13 cellular contexts compared by ENCODE assay signal in genomic region chr6:38261626-38262025, GRCh38.
DNase-seq lines count a peak whose midpoint lies in the region; ATAC-seq and TF ChIP-seq lines count a peak whose summit lies in the region.
"Had no signal": no experiment of that assay in that cellular context is flagged by ENCODE, and none has a peak within 500 bp of the region (broad histone marks: within the 10 kb centered on the region; RNA-seq: fewer than 3 reads in every experiment).

No MANE protein-coding gene starts in this region.

- H3K9me3 ChIP-seq in HUES64 (ENCODE audit: insufficient read depth, low read depth, low read length) (no peaks in the 10 kb centered on the region), left ventricle myocardium inferior (replicated peaks) (no peaks in the 10 kb centered on the region), skeletal muscle tissue (ENCODE audit: control insufficient read depth in 3 of 3, low read length in 3 of 3) (no peaks in the 10 kb centered on the region), transverse colon (no peaks in the 10 kb centered on the region)
- H3K9me3 ChIP-seq: Caco-2 had no signal

- H3K27ac ChIP-seq in HUES64 (ENCODE audit: low read depth, low read length) (peak overlapping the region; percentile 89), left ventricle myocardium inferior (replicated peaks) (peak overlapping the region; percentile 71), skeletal muscle tissue (ENCODE audit: low read depth, low read length) (peak overlapping the region; percentile 38), transverse colon (peak overlapping the region in 1 of 4 donors; percentile 31)

- no peak overlapping the region for H3K4me3 ChIP-seq in HUES64 (ENCODE audit: low read length)
- peak overlapping the region; percentile 12 for H3K4me3 ChIP-seq in left ventricle myocardium inferior
- H3K4me3 ChIP-seq in skeletal muscle tissue (ENCODE audit: low read length in 3 of 3) = peak overlapping the region in 1 of 3 donors; percentile 30
- H3K4me3 ChIP-seq in transverse colon = no peak overlapping the region

- no peak for TF ChIP-seq EP300 in transverse colon (IDR thresholded peaks at IDR 0.05; ENCODE audit: low read depth)

- peak overlapping the region; percentile 61; the same call in 1 of the 2 replicates for H3K9ac ChIP-seq in HUES64 (ENCODE audit: low read depth, low read length)
- H3K9ac ChIP-seq in skeletal muscle tissue (ENCODE audit: low read depth in 1 of 3, low read length in 3 of 3) = peak overlapping the region in 1 of 3 donors; percentile 18

- H3K36me3 ChIP-seq in HUES64 (ENCODE audit: insufficient read depth, low read length) (no peaks in the 10 kb centered on the region), left ventricle myocardium inferior (peaks cover under 1% of the 10 kb centered on the region), skeletal muscle tissue (ENCODE audit: control insufficient read depth in 3 of 3, insufficient read depth in 3 of 3, low read length in 3 of 3) (no peaks in the 10 kb centered on the region), transverse colon (no peaks in the 10 kb centered on the region)

- ATAC-seq in WTC11 (no peak), HG02870 (IDR thresholded peaks at IDR 0.05; ENCODE audit: unreplicated experiment) (no peak)
- ATAC-seq: activated CD8-positive, alpha-beta memory T cell treated with anti-CD3 and anti-CD28 coated beads, Interleukin-2, amount 10 ng/mL, durations not matched to agents 7 days and 5 days; activated naive CD8-positive, alpha-beta T cell treated with anti-CD3 and anti-CD28 coated beads, Interleukin-2, amount 50 U/mL, for 24 hours; natural killer cell treated with Interleukin-12 subunit alpha and Interleukin-12 subunit beta and Interleukin-15 and Interleukin-18, amount 100 ng/mL, for 72 hours had no signal

- no peak overlapping the region for H3K4me3 Mint-ChIP-seq in WTC11
- H3K4me3 Mint-ChIP-seq: activated CD8-positive, alpha-beta memory T cell treated with anti-CD3 and anti-CD28 coated beads, Interleukin-2, amount 10 ng/mL, durations not matched to agents 7 days and 5 days; activated naive CD8-positive, alpha-beta T cell treated with anti-CD3 and anti-CD28 coated beads, Interleukin-2, amount 50 U/mL, for 24 hours; natural killer cell treated with Interleukin-12 subunit alpha and Interleukin-12 subunit beta and Interleukin-15 and Interleukin-18, amount 100 ng/mL, for 72 hours had no signal

- 72% methylated on average over 3 of the region's 3 CpGs for WGBS in HUES64
- WGBS in transverse colon (ENCODE audit: low coverage in 1 of 2), 2 donors = 82 to 90% methylated on average over 2 to 3 of the region's 3 CpGs

- peak overlapping the region; percentile 90 for H3K27ac Mint-ChIP-seq in WTC11
- H3K27ac Mint-ChIP-seq: activated CD8-positive, alpha-beta memory T cell treated with anti-CD3 and anti-CD28 coated beads, Interleukin-2, amount 10 ng/mL, durations not matched to agents 7 days and 5 days; natural killer cell treated with Interleukin-12 subunit alpha and Interleukin-12 subunit beta and Interleukin-15 and Interleukin-18, amount 100 ng/mL, for 72 hours had no signal

- TF ChIP-seq POLR2A in transverse colon (IDR thresholded peaks at IDR 0.05) = no peak

- intact Hi-C loops in left ventricle myocardium inferior (cut with micrococcal nuclease) (no loop called here), transverse colon (cut with DNase I; ENCODE audit: low total_unique reads) (no loop called here)

- H3K4me1 Mint-ChIP-seq in WTC11 = peaks cover 31% of the 10 kb centered on the region
- H3K4me1 Mint-ChIP-seq: activated CD8-positive, alpha-beta memory T cell treated with anti-CD3 and anti-CD28 coated beads, Interleukin-2, amount 10 ng/mL, durations not matched to agents 7 days and 5 days had no signal

- DNase-seq in WTC11 (ENCODE audit: low spot score) = no peak
- DNase-seq in left ventricle myocardium inferior = no peak
- no peak for DNase-seq in transverse colon
- no peak for DNase-seq in activated CD4-positive, alpha-beta T cell treated with anti-CD3 and anti-CD28 coated beads, Interleukin-2, amount 50 U/mL, for 48 hours
- DNase-seq: activated CD8-positive, alpha-beta memory T cell treated with anti-CD3 and anti-CD28 coated beads, Interleukin-2, amount 10 ng/mL, durations not matched to agents 7 days and 5 days; activated naive CD8-positive, alpha-beta T cell treated with anti-CD3 and anti-CD28 coated beads, Interleukin-2, amount 50 U/mL, for 24 hours; NCI-H146; stimulated activated CD4-positive, alpha-beta T cell treated with anti-CD3 and anti-CD28 coated beads, Interleukin-15, amount 100 ng/mL, for 24 hours had no signal

- H3K4me1 ChIP-seq in HUES64 (ENCODE audit: insufficient read depth, low read length) (peaks cover 44% of the 10 kb centered on the region), left ventricle myocardium inferior (peaks cover 26% of the 10 kb centered on the region), skeletal muscle tissue (ENCODE audit: control insufficient read depth in 3 of 3, insufficient read depth in 3 of 3, low read length in 3 of 3) (peaks cover 11 to 18% (median 12%) of the 10 kb centered on the region in 3 donors), transverse colon (peaks cover 0 to 9% (median 3%) of the 10 kb centered on the region in 4 donors)

- CTCF ChIA-PET in WTC11 (lab: Charles Lee) = interaction anchor here (1.3 kb wide), 1 partner anchor 11 kb away, joined by 3 read pairs; no protein-coding TSS in a partner anchor

- no peaks in the 10 kb centered on the region for H3K27me3 Mint-ChIP-seq in WTC11 (ENCODE audit: low read depth)
- H3K27me3 Mint-ChIP-seq: activated CD8-positive, alpha-beta memory T cell treated with anti-CD3 and anti-CD28 coated beads, Interleukin-2, amount 10 ng/mL, durations not matched to agents 7 days and 5 days; activated naive CD8-positive, alpha-beta T cell treated with anti-CD3 and anti-CD28 coated beads, Interleukin-2, amount 50 U/mL, for 24 hours; natural killer cell treated with Interleukin-12 subunit alpha and Interleukin-12 subunit beta and Interleukin-15 and Interleukin-18, amount 100 ng/mL, for 72 hours had no signal

- POLR2A ChIA-PET in WTC11 (lab: Charles Lee) = no interaction called here

- in situ Hi-C loops in transverse colon (cut with MboI; ENCODE audit: low pct_ligation_motif_present in 1 of 4, low pct_unique_long_range_greater_than_20kb in 1 of 4, low sequenced_read_pairs in 3 of 4) = no loop called here

- H3K27me3 ChIP-seq in HUES64 (ENCODE audit: insufficient read depth, low read length) (no peaks in the 10 kb centered on the region), left ventricle myocardium inferior (ENCODE audit: low read depth) (no peaks in the 10 kb centered on the region), skeletal muscle tissue (ENCODE audit: control insufficient read depth in 3 of 3, insufficient read depth in 3 of 3, low read length in 3 of 3) (no peaks in the 10 kb centered on the region), transverse colon (no peaks in the 10 kb centered on the region)

- H3K36me3 Mint-ChIP-seq in WTC11 = no peaks in the 10 kb centered on the region
- H3K36me3 Mint-ChIP-seq: natural killer cell treated with Interleukin-12 subunit alpha and Interleukin-12 subunit beta and Interleukin-15 and Interleukin-18, amount 100 ng/mL, for 72 hours had no signal

- no peaks in the 10 kb centered on the region for H3K9me3 Mint-ChIP-seq in WTC11
- H3K9me3 Mint-ChIP-seq: activated naive CD8-positive, alpha-beta T cell treated with anti-CD3 and anti-CD28 coated beads, Interleukin-2, amount 50 U/mL, for 24 hours; natural killer cell treated with Interleukin-12 subunit alpha and Interleukin-12 subunit beta and Interleukin-15 and Interleukin-18, amount 100 ng/mL, for 72 hours had no signal

- no peak for TF ChIP-seq CTCF in WTC11 (IDR thresholded peaks at IDR 0.05)
- TF ChIP-seq CTCF in left ventricle myocardium inferior (IDR thresholded peaks at IDR 0.05; ENCODE audit: borderline replicate concordance) = no peak
- TF ChIP-seq CTCF in transverse colon (IDR thresholded peaks at IDR 0.05) = no peak

TF ChIP-seq in WTC11, 78 proteins besides CTCF, POLR2A, EP300 and RAD21 (continues in another document):
- TF ChIP-seq FOXJ3 (CRISPR knock-in tag; IDR thresholded peaks at IDR 0.05; ENCODE audit: borderline replicate concordance) = no peak
- TF ChIP-seq, protein P1, sequence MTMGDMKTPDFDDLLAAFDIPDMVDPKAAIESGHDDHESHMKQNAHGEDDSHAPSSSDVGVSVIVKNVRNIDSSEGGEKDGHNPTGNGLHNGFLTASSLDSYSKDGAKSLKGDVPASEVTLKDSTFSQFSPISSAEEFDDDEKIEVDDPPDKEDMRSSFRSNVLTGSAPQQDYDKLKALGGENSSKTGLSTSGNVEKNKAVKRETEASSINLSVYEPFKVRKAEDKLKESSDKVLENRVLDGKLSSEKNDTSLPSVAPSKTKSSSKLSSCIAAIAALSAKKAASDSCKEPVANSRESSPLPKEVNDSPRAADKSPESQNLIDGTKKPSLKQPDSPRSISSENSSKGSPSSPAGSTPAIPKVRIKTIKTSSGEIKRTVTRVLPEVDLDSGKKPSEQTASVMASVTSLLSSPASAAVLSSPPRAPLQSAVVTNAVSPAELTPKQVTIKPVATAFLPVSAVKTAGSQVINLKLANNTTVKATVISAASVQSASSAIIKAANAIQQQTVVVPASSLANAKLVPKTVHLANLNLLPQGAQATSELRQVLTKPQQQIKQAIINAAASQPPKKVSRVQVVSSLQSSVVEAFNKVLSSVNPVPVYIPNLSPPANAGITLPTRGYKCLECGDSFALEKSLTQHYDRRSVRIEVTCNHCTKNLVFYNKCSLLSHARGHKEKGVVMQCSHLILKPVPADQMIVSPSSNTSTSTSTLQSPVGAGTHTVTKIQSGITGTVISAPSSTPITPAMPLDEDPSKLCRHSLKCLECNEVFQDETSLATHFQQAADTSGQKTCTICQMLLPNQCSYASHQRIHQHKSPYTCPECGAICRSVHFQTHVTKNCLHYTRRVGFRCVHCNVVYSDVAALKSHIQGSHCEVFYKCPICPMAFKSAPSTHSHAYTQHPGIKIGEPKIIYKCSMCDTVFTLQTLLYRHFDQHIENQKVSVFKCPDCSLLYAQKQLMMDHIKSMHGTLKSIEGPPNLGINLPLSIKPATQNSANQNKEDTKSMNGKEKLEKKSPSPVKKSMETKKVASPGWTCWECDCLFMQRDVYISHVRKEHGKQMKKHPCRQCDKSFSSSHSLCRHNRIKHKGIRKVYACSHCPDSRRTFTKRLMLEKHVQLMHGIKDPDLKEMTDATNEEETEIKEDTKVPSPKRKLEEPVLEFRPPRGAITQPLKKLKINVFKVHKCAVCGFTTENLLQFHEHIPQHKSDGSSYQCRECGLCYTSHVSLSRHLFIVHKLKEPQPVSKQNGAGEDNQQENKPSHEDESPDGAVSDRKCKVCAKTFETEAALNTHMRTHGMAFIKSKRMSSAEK (CRISPR knock-in tag; IDR thresholded peaks at IDR 0.05; ENCODE audit: borderline replicate concordance) = no peak
- no peak for TF ChIP-seq ZNF671 (CRISPR knock-in tag; IDR thresholded peaks at IDR 0.05)
- TF ChIP-seq CDX4 (CRISPR knock-in tag; IDR thresholded peaks at IDR 0.05; ENCODE audit: borderline replicate concordance) = no peak
